Comparison of ENCODE assay signal across 8 cellular contexts in the genomic region with DNA sequence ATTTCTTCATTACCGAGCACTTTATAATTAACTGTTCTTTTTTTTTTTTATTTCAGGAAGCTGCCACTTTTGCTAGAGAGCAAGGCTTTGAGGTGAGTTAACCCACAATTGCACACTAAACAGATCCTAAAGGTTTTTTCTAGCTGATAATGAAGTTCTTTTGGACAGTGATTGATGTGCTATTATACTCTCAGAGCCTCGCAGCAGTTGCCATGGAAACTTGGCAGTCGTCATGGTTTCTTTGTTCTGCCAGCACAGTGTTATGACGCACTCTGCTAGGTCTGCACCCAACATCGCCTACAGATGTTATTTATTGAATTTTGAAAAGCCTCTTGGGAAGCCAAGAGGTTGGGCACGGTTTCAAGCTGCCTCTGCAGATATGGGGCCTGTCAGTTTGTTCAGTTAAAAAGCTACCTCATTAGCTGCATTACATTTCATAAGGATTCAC.
DNase-seq lines count a peak whose midpoint lies in the region; ATAC-seq and TF ChIP-seq lines count a peak whose summit lies in the region.

No MANE protein-coding gene starts in this region.

- no peak overlapping the region for H3K27ac ChIP-seq in substantia nigra (ENCODE audit: low read depth, low read length, poor library complexity, severe bottlenecking)

- intact Hi-C loops in activated T-helper 2 cell treated with anti-CD3 and anti-CD28 coated beads, Interferon-gamma antibody, Interleukin-2, Interleukin-4, amounts not matched to agents 10 μg/mL and 5 μg/mL and 100 μg/mL, durations not matched to agents 14 hours and 24 hours and 36 hours (cut with micrococcal nuclease), result loop anchor here (5.0 to 10.0 kb wide), 4 partner anchors 93 to 804 kb away; partner anchors contain the start of genes CHCHD1, VDAC2 and ZSWIM8

- peak in 12 of 14 donors; percentile 3 to 64 (median 34) for DNase-seq in C1 segment of cervical spinal cord (lab: John Stamatoyannopoulos, UW)
- DNase-seq in OCI-M1 (lab: John Stamatoyannopoulos, UW), result peak; percentile 84
- DNase-seq in activated T-helper 2 cell treated with anti-CD3 and anti-CD28 coated beads, Interferon-gamma antibody, Interleukin-2, Interleukin-4, amounts not matched to agents 10 μg/mL and 5 μg/mL and 100 μg/mL, durations not matched to agents 14 hours and 24 hours and 36 hours (ENCODE audit: low spot score), result peak; percentile 77
- peak; percentile 100 for DNase-seq in fibroblast of the aortic adventitia (ENCODE audit: low read depth)
- peak; percentile 44 for DNase-seq in omental fat pad (ENCODE audit: low spot score)
- DNase-seq in substantia nigra (lab: John Stamatoyannopoulos, UW), result peak in 44 of 49 donors; percentile 1 to 91 (median 44)

- H3K27ac Mint-ChIP-seq in activated T-helper 2 cell treated with anti-CD3 and anti-CD28 coated beads, Interferon-gamma antibody, Interleukin-2, Interleukin-4, amounts not matched to agents 10 μg/mL and 5 μg/mL and 100 μg/mL, durations not matched to agents 14 hours and 24 hours and 36 hours, result peak overlapping the region; percentile 71

- peaks cover 68% of the 10 kb centered on the region for H3K4me1 Mint-ChIP-seq in activated T-helper 2 cell treated with anti-CD3 and anti-CD28 coated beads, Interferon-gamma antibody, Interleukin-2, Interleukin-4, amounts not matched to agents 10 μg/mL and 5 μg/mL and 100 μg/mL, durations not matched to agents 14 hours and 24 hours and 36 hours (ENCODE audit: low read depth)

- no peak overlapping the region for H3K4me3 Mint-ChIP-seq in activated T-helper 2 cell treated with anti-CD3 and anti-CD28 coated beads, Interferon-gamma antibody, Interleukin-2, Interleukin-4, amounts not matched to agents 10 μg/mL and 5 μg/mL and 100 μg/mL, durations not matched to agents 14 hours and 24 hours and 36 hours (ENCODE audit: low read depth)

- ATAC-seq in HG03354 (IDR thresholded peaks at IDR 0.05; ENCODE audit: poor library complexity, severe bottlenecking, unreplicated experiment) (peak; percentile 72), omental fat pad (ENCODE audit: low FRiP score) (peak; percentile 95), HG02642 (IDR thresholded peaks at IDR 0.05; ENCODE audit: poor library complexity, unreplicated experiment) (no peak)

- H3K27me3 Mint-ChIP-seq in activated T-helper 2 cell treated with anti-CD3 and anti-CD28 coated beads, Interferon-gamma antibody, Interleukin-2, Interleukin-4, amounts not matched to agents 10 μg/mL and 5 μg/mL and 100 μg/mL, durations not matched to agents 14 hours and 24 hours and 36 hours (ENCODE audit: low read depth), result no peaks in the 10 kb centered on the region

- TF ChIP-seq CTCF in fibroblast of the aortic adventitia (IDR thresholded peaks at IDR 0.05; ENCODE audit: insufficient read depth, low read length) (no peak), omental fat pad (IDR thresholded peaks at IDR 0.05) (no peak)

- H3K4me3 ChIP-seq in fibroblast of the aortic adventitia (ENCODE audit: low read depth, low read length), result no peak overlapping the region

- H3K9me3 Mint-ChIP-seq in activated T-helper 2 cell treated with anti-CD3 and anti-CD28 coated beads, Interferon-gamma antibody, Interleukin-2, Interleukin-4, amounts not matched to agents 10 μg/mL and 5 μg/mL and 100 μg/mL, durations not matched to agents 14 hours and 24 hours and 36 hours, result no peaks in the 10 kb centered on the region

- H3K36me3 Mint-ChIP-seq in activated T-helper 2 cell treated with anti-CD3 and anti-CD28 coated beads, Interferon-gamma antibody, Interleukin-2, Interleukin-4, amounts not matched to agents 10 μg/mL and 5 μg/mL and 100 μg/mL, durations not matched to agents 14 hours and 24 hours and 36 hours (ENCODE audit: low read depth), result peaks cover 8% of the 10 kb centered on the region

Comparison
In these comparisons a context has a peak if more than half of its experiments do, and no peak if none do; other contexts are left out.
1. DNase-seq: peak in every context shown above with its lines; median percentile 100 in fibroblast of the aortic adventitia; 84 in OCI-M1; 77 in activated T-helper 2 cell treated with anti-CD3 and anti-CD28 coated beads, Interferon-gamma antibody, Interleukin-2, Interleukin-4, amounts not matched to agents 10 μg/mL and 5 μg/mL and 100 μg/mL, durations not matched to agents 14 hours and 24 hours and 36 hours; 44 in substantia nigra; 44 in omental fat pad; 34 in C1 segment of cervical spinal cord.